In genomic region chr3:5644773-5645172, GRCh38 we compare ENCODE assay signal across 24 cellular contexts.
"Had no signal": no experiment of that assay in that cellular context is flagged by ENCODE, and none has a peak within 500 bp of the region (broad histone marks: within the 10 kb centered on the region; RNA-seq: fewer than 3 reads in every experiment).

No MANE protein-coding gene starts in this region.

- H3K9ac ChIP-seq: SK-N-SH had no signal

- H3K4me1 ChIP-seq: Peyer's patch, SJSA1 had no signal

- H3K36me3 ChIP-seq: Peyer's patch, SJSA1 had no signal

- DNase-seq: activated CD4-positive, alpha-beta T cell treated with anti-CD3 and anti-CD28 coated beads for 36 hours; activated CD4-positive, alpha-beta T cell treated with anti-CD3 and anti-CD28 coated beads, Interleukin-2, amount 10 ng/mL, durations not matched to agents 7 days and 5 days; activated CD4-positive, alpha-beta T cell treated with anti-CD3 and anti-CD28 coated beads, Interleukin-2, amount 50 U/mL, for 48 hours; activated CD8-positive, alpha-beta T cell treated with anti-CD3 and anti-CD28 coated beads, Interleukin-2, amount 10 ng/mL, durations not matched to agents 7 days and 5 days; activated naive CD4-positive, alpha-beta T cell treated with anti-CD3 and anti-CD28 coated beads, Interleukin-2, amount 10 ng/mL, durations not matched to agents 7 days and 5 days; activated naive CD8-positive, alpha-beta T cell treated with anti-CD3 and anti-CD28 coated beads, Interleukin-2, amount 50 U/mL, for 24 hours; activated T-cell treated with anti-CD3 and anti-CD28 coated beads, Interleukin-2, amount 50 U/mL, for 24 hours; anterior cingulate cortex; caudate nucleus; Kasumi-1; KG1; MM.1S; NCI-H1092; NCI-H1436 treated with DMSO at 0.1 percent for 48 hours; NCI-H1694 treated with DMSO at 0.1 percent for 48 hours; NCI-H2029; NCI-H345; NCI-H524 treated with DMSO at 0.1 percent for 48 hours; PC-3; Peyer's patch; RPMI8226; SHP77 treated with DMSO at 0.1 percent for 48 hours; SK-N-SH had no signal

- H3K4me2 ChIP-seq: SK-N-SH had no signal

- H3K27me3 ChIP-seq: Peyer's patch, SJSA1 had no signal

- H3K4me3 ChIP-seq: Peyer's patch, SJSA1 had no signal

- H3K9me3 ChIP-seq: Peyer's patch, SJSA1, SK-N-SH had no signal

- H3K27ac ChIP-seq: Peyer's patch, SJSA1 had no signal
